Comparison of ENCODE assay signal across 10 cellular contexts in genomic region chr3:38655708-38656300, GRCh38. TPM values are rescaled to one million over a fixed set of nuclear protein-coding genes. Genes with fewer than 3 reads are reported as not detected.
DNase-seq lines count a peak whose midpoint lies in the region; ATAC-seq, FAIRE-seq and TF ChIP-seq lines count a peak whose summit lies in the region.
"Had no signal": no experiment of that assay in that cellular context is flagged by ENCODE, and none has a peak within 500 bp of the region (broad histone marks: within the 10 kb centered on the region; RNA-seq: fewer than 3 reads in every experiment).

No MANE protein-coding gene starts in this region.

- FAIRE-seq in HTR-8/SVneo (lab: Jason Lieb, UNC) (peak; percentile 36), endothelial cell of umbilical vein (lab: Jason Lieb, UNC) (peak; percentile 56)

- H3K9me1 ChIP-seq in endothelial cell of umbilical vein (replicated peaks; ENCODE audit: control insufficient read depth, extremely low read depth, insufficient read depth, low read length): no peaks in the 10 kb centered on the region

- H3K9me3 ChIP-seq in endothelial cell of umbilical vein (replicated peaks; ENCODE audit: control insufficient read depth, insufficient read depth, low read length): no peaks in the 10 kb centered on the region
- no peaks in the 10 kb centered on the region for H3K9me3 ChIP-seq in ovary

- no peaks in the 10 kb centered on the region for H3K79me2 ChIP-seq in endothelial cell of umbilical vein (ENCODE audit: control insufficient read depth, insufficient read depth, low read length)

- no peak overlapping the region for H2AFZ ChIP-seq in endothelial cell of umbilical vein (ENCODE audit: low read depth, low read length)

- no peak for TF ChIP-seq POLR2A in endothelial cell of umbilical vein (IDR thresholded peaks at IDR 0.05; ENCODE audit: low read depth, low read length)
- no peak for TF ChIP-seq POLR2A in ovary (IDR thresholded peaks at IDR 0.05)

- H3K27ac ChIP-seq in endothelial cell of umbilical vein (ENCODE audit: insufficient read depth, low read depth, low read length) (no peak overlapping the region), ovary (no peak overlapping the region)

- H3K4me3 ChIP-seq in endothelial cell of umbilical vein (replicated peaks in 1 of 3; ENCODE audit: insufficient read depth in 1 of 3, low read depth in 1 of 3, low read length in 3 of 3) (no peak overlapping the region), ovary (no peak overlapping the region)

- H3K36me3 ChIP-seq in endothelial cell of umbilical vein (ENCODE audit: control insufficient read depth in 2 of 2, extremely low read depth in 1 of 2, insufficient read depth in 2 of 2, low read length in 2 of 2) (no peaks in the 10 kb centered on the region), ovary (no peaks in the 10 kb centered on the region)

- H3K4me2 ChIP-seq in endothelial cell of umbilical vein (ENCODE audit: insufficient read depth, low read length): no peak overlapping the region

- dilution Hi-C loops in endothelial cell of umbilical vein (cut with MboI; ENCODE audit: extremely low pct_ligation_motif_present, low sequenced_read_pairs): no loop called here

- POLR2A ChIA-PET in endothelial cell of umbilical vein (lab: Charles Lee): no interaction called here

- TF ChIP-seq CTCF in endothelial cell of umbilical vein (IDR thresholded peaks at IDR 0.05; ENCODE audit: extremely low read depth in 1 of 2, insufficient read depth in 1 of 2, low read depth in 1 of 2, low read length in 2 of 2) (peak; percentile 34 to 52), ovary (IDR thresholded peaks at IDR 0.05) (no peak)

- ATAC-seq in sciatic nerve (no peak), GM21526 (IDR thresholded peaks at IDR 0.05; ENCODE audit: low FRiP score, unreplicated experiment) (no peak)

- 7 to 14% (median 10%) methylated on average over 7 of the region's 7 CpGs for WGBS in ovary, 3 donors

- peak; percentile 41 for DNase-seq in EL
- DNase-seq in HTR-8/SVneo (ENCODE audit: insufficient read length, low spot score): peak; percentile 48
- DNase-seq in RPMI7951 (ENCODE audit: low read depth): peak; percentile 50
- DNase-seq in endothelial cell of umbilical vein (ENCODE audit: low read depth, low spot score): peak; percentile 39
- peak; percentile 64 for DNase-seq in posterior vena cava (ENCODE audit: low spot score)
- no peak for DNase-seq in sciatic nerve (ENCODE audit: low spot score)
- no peak for DNase-seq in ovary
- DNase-seq: activated B cell treated with CpG ODN at 0.5 μM for 24 hours, naive B cell had no signal

- CTCF ChIA-PET in endothelial cell of umbilical vein (lab: Charles Lee): interaction anchor here (0.6 to 14.0 kb wide), 22 partner anchors 9 to 491 kb away, joined by 3 to 455 read pairs (median 4); partner anchors contain the start of genes EXOG, OXSR1 and XYLB

- H3K9ac ChIP-seq in endothelial cell of umbilical vein (replicated peaks; ENCODE audit: extremely low read depth, insufficient read depth, low read length): no peak overlapping the region

- H3K27me3 ChIP-seq in endothelial cell of umbilical vein (ENCODE audit: control insufficient read depth in 2 of 2, insufficient read depth in 2 of 2, low read length in 2 of 2) (peaks cover 20 to 22% of the 10 kb centered on the region in 2 experiments), ovary (no peaks in the 10 kb centered on the region)

- TF ChIP-seq EP300 in ovary (IDR thresholded peaks at IDR 0.05): no peak

- intact Hi-C loops in endothelial cell of umbilical vein (cut with micrococcal nuclease) (loop anchor here (1.0 to 10.0 kb wide), 3 partner anchors 135 to 521 kb away; partner anchors contain the start of genes ACAA1, MYD88 and XYLB), posterior vena cava (cut with DNase I) (loop anchor here in 1 of 2 donors (10.0 kb wide), 1 partner anchor 131 kb away; no protein-coding TSS in a partner anchor), sciatic nerve (cut with DNase I) (no loop called here), ovary (cut with DNase I) (loop anchor here in 1 of 4 donors (10.0 kb wide), 1 partner anchor 131 kb away; no protein-coding TSS in a partner anchor)

- BruUV-seq in endothelial cell of umbilical vein (replicated peaks; lab: Mats Ljungman, UMichigan): no TSS peak

- no peaks in the 10 kb centered on the region for H3K4me1 ChIP-seq in endothelial cell of umbilical vein (ENCODE audit: control insufficient read depth, extremely low read depth, insufficient read depth, low read length)
- no peaks in the 10 kb centered on the region for H3K4me1 ChIP-seq in ovary (ENCODE audit: insufficient read depth)

- no peaks in the 10 kb centered on the region for H4K20me1 ChIP-seq in endothelial cell of umbilical vein (replicated peaks; ENCODE audit: control insufficient read depth, extremely low read depth, insufficient read depth, low read length)

TF ChIP-seq in endothelial cell of umbilical vein, 7 proteins besides CTCF, POLR2A, EP300 and RAD21:
- TF ChIP-seq FOS (IDR thresholded peaks at IDR 0.05; ENCODE audit: borderline replicate concordance, insufficient read depth, low read length) (no peak), MYC (IDR thresholded peaks at IDR 0.05; ENCODE audit: low read depth, low read length) (no peak), POLR2AphosphoS5 (IDR thresholded peaks at IDR 0.05; ENCODE audit: insufficient read depth, low read depth, low read length) (no peak), EZH2 (IDR thresholded peaks at IDR 0.05; ENCODE audit: borderline replicate concordance, low read depth, low read length, severe bottlenecking) (no peak), MAX (IDR thresholded peaks at IDR 0.05; ENCODE audit: insufficient read depth, insufficient read length) (no peak), GATA2 (IDR thresholded peaks at IDR 0.05; ENCODE audit: insufficient read depth, insufficient read length, low read depth, low read length) (no peak), JUN (IDR thresholded peaks at IDR 0.05; ENCODE audit: borderline replicate concordance, insufficient read depth, insufficient read length, low read depth) (no peak)

RNA-seq across cellular contexts. Expression of gene SCN5A, which starts 6.3 kb away (rescaled TPM):
- total RNA-seq in RPMI7951 (2014; rRNA removed; shearing (Covaris generic)): under 0.01 and 0.59 TPM in 2 replicates
- 13.1 and 20.0 TPM in 2 replicates for total RNA-seq in endothelial cell of umbilical vein
- 2.7 and 3.1 TPM in 2 replicates for polyA plus RNA-seq in endothelial cell of umbilical vein
- 2.8 and 2.9 TPM in 2 replicates for polyA plus RNA-seq in endothelial cell of umbilical vein (2011; cell fraction: cytosol; rRNA removed)
- 7.5 and 8.2 TPM in 2 replicates for polyA plus RNA-seq in endothelial cell of umbilical vein (2011; cell fraction: nucleus; rRNA removed)
- polyA plus RNA-seq in endothelial cell of umbilical vein (2012): 4.6 and 6.6 TPM in 2 replicates
- 11.1 and 11.9 TPM in 2 replicates for polyA minus RNA-seq in endothelial cell of umbilical vein
- polyA minus RNA-seq in endothelial cell of umbilical vein (2011; cell fraction: cytosol; rRNA and poly(A)+ RNA removed): not detected
- polyA minus RNA-seq in endothelial cell of umbilical vein (2011; cell fraction: nucleus; rRNA and poly(A)+ RNA removed): 7.8 and 10.1 TPM in 2 replicates
- total RNA-seq in posterior vena cava: 1 to 10 TPM in 1 of 2 donors, under 1 TPM in 1; 0.32 to 1.4 TPM
- 2.7 TPM for total RNA-seq in sciatic nerve
- total RNA-seq in ovary: 1 to 10 TPM in 6 of 7 donors, under 1 TPM in 1; 0.83 to 4.7 (median 2.2) TPM
- under 1 TPM; 0.67 to 0.71 TPM for polyA plus RNA-seq in ovary
- total RNA-seq: activated B cell treated with CpG ODN at 0.5 μM for 24 hours had no signal

Comparison
In these comparisons a context has a peak if more than half of its experiments do, and no peak if none do; other contexts are left out.
1. DNase-seq: peak in EL (single experiment), HTR-8/SVneo (single experiment), RPMI7951 (single experiment), endothelial cell of umbilical vein (single experiment) and posterior vena cava (single experiment); none in sciatic nerve (single experiment) and ovary (0 of 5).
2. CTCF ChIP-seq: peak in endothelial cell of umbilical vein (2 of 2); none in ovary (0 of 3).